Comparison of ENCODE assay signal across 3 cellular contexts in genomic region chr22:29390270-29390669, GRCh38.
"Had no signal": no experiment of that assay in that cellular context is flagged by ENCODE, and none has a peak within 500 bp of the region (broad histone marks: within the 10 kb centered on the region; RNA-seq: fewer than 3 reads in every experiment).

No MANE protein-coding gene starts in this region.

- H3K4me3 ChIP-seq: GM12878 had no signal

- DNase-seq: GDM1, GF-D8 had no signal
